25 cellular contexts compared by ENCODE assay signal in the genomic region with DNA sequence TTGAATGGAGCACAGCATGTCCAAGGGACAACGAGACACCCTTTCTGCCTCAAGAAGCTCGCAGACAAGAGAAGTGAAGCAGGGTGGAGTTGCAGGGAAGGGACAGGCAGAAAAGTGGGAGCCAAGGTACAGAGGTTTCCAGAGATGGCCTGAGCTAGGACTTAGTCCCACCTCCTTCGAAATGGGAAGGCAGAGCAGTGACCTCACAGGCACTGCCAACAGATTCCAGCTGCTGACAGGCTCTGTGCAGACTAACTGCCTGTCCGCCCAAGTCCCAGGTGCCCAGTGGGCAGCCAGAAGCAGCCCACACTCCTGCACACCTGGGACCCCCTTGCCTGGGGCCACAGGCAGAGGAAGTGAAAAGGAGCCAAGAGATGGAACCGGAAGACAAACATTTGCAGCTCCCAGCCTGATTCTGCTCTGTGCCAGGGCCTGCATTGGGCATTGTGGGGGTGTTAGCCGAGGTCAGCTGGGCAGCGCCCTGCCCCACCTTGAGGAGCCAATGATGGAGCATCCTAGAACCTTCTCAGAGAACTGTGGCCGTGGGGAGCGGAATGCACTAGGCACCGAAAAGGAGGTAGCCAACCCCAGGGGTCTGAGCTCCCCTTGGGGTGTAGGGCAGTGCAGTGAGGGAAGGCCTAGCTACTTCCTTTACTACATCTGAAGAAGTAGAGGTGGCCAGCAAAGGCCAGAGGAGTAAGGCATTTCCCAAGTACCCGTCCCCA. TPM values are rescaled to one million over a fixed set of nuclear protein-coding genes. Genes with fewer than 3 reads are reported as not detected.
"Had no signal": no experiment of that assay in that cellular context is flagged by ENCODE, and none has a peak within 500 bp of the region (broad histone marks: within the 10 kb centered on the region; RNA-seq: fewer than 3 reads in every experiment).

No MANE protein-coding gene starts in this region.

- DNase-seq: activated B cell treated with CpG ODN at 0.5 μM for 24 hours; activated CD4-positive, alpha-beta T cell treated with anti-CD3 and anti-CD28 coated beads for 1 hour; activated CD4-positive, alpha-beta T cell treated with anti-CD3 and anti-CD28 coated beads, Interleukin-2, amount 10 ng/mL, durations not matched to agents 24 days and 14 days; activated CD4-positive, alpha-beta T cell treated with anti-CD3 and anti-CD28 coated beads, Interleukin-2, amount 50 U/mL, for 48 hours; activated CD8-positive, alpha-beta memory T cell treated with anti-CD3 and anti-CD28 coated beads, Interleukin-2, amount 10 ng/mL, durations not matched to agents 7 days and 5 days; activated effector memory CD4-positive, alpha-beta T cell treated with Interleukin-2 at 50 U/mL for 16 hours; activated naive CD4-positive, alpha-beta T cell; activated T-cell treated with anti-CD3 and anti-CD28 coated beads, Interleukin-2, amount 50 U/mL, for 24 hours; amygdala; NCI-H1105; NCI-H1436; NCI-H1694 treated with DMSO at 0.1 percent for 48 hours; NCI-H2029 treated with DMSO at 0.1 percent for 48 hours; NCI-H345; NCI-H510A; NCI-H526 treated with DMSO at 0.1 percent for 48 hours; NCI-H82; SIG-M5; T-helper 17 cell; T1000 had no signal

- ATAC-seq: activated CD8-positive, alpha-beta memory T cell treated with anti-CD3 and anti-CD28 coated beads, Interleukin-2, amount 10 ng/mL, durations not matched to agents 7 days and 5 days; T-helper 17 cell had no signal

- FAIRE-seq: astrocyte, RCC 7860, TTC549 had no signal

RNA-seq across cellular contexts. Expression of a gene that starts 27.5 kb away (rescaled TPM):
- total RNA-seq: activated B cell treated with CpG ODN at 0.5 μM for 24 hours; activated CD4-positive, alpha-beta T cell treated with anti-CD3 and anti-CD28 coated beads, Interleukin-2, amount 10 ng/mL, durations not matched to agents 24 days and 14 days; activated CD8-positive, alpha-beta memory T cell treated with anti-CD3 and anti-CD28 coated beads, Interleukin-2, amount 10 ng/mL, durations not matched to agents 7 days and 5 days; activated T-helper 1 cell treated with anti-CD3 and anti-CD28 coated beads, Interleukin-12 subunit alpha, Interleukin-12 subunit beta, Interleukin-2, Interleukin-4 antibody, amounts not matched to agents 30 ng/mL and 10 ng/mL and 1 ng/mL, durations not matched to agents 14 hours and 24 hours and 36 hours; astrocyte; MCF 10A; T-helper 17 cell had no signal
